Comparison of ENCODE assay signal across 1 cellular context in the genomic region with DNA sequence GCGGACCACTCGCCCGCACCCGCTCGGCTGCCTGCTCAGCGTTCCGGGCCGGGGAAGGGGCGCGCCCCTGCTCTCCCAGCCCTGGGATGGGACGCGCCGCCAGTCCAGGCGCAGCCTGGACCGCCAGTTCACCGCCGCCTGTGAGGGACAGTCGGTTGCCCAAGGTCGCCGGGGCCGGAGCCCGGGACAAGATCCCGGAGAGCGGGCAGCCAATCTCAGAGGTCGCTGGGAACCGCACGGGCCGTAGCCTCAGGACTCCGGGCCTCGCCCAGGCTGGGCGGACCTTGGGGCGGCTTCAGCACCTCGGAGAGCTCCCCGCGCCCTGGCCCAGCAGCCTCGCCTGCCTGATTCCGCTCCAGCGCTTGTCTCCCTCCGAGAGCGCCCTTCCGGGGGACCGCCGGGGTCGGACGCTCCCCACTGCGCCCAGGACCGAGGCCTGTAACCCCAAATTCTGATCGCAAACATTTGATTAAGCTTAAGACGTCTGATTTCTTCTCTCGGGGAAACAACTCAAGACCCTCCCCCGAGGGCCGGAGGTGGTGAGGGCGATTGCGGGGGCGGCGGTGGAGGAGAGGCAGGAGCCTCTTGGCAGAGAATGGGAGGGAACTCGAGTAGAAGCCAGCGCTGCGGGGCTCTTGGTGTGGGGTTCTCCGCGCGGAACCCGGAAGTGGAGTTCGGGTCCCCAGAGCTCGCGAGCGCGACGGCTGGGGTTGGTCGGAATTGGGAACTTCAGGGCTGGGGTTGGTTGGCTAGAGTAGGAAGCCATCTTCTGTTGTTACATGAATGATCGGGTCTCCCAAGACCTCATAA.
A peak's percentile ranks its signal among the peaks of the same experiment; 100 is the strongest.
TF ChIP-seq lines count a peak whose summit lies in the region.

No MANE protein-coding gene starts in this region.

TF ChIP-seq in K562, 482 proteins besides CTCF, POLR2A, EP300 and RAD21 (continued from another document and continues in another):
- TF ChIP-seq, protein P1, sequence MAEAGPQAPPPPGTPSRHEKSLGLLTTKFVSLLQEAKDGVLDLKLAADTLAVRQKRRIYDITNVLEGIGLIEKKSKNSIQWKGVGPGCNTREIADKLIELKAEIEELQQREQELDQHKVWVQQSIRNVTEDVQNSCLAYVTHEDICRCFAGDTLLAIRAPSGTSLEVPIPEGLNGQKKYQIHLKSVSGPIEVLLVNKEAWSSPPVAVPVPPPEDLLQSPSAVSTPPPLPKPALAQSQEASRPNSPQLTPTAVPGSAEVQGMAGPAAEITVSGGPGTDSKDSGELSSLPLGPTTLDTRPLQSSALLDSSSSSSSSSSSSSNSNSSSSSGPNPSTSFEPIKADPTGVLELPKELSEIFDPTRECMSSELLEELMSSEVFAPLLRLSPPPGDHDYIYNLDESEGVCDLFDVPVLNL (CRISPR knock-in tag; IDR thresholded peaks at IDR 0.05; ENCODE audit: low read depth), result peak; percentile 72; the same call in 1 of the 2 replicates
- TF ChIP-seq, protein P2, sequence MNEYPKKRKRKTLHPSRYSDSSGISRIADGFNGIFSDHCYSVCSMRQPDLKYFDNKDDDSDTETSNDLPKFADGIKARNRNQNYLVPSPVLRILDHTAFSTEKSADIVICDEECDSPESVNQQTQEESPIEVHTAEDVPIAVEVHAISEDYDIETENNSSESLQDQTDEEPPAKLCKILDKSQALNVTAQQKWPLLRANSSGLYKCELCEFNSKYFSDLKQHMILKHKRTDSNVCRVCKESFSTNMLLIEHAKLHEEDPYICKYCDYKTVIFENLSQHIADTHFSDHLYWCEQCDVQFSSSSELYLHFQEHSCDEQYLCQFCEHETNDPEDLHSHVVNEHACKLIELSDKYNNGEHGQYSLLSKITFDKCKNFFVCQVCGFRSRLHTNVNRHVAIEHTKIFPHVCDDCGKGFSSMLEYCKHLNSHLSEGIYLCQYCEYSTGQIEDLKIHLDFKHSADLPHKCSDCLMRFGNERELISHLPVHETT (CRISPR knock-in tag; conservative IDR thresholded peaks at IDR 0.05 in 1 of 2, IDR thresholded peaks at IDR 0.05 in 1 of 2), result no peak
- TF ChIP-seq ETS2 (tag; IDR thresholded peaks at IDR 0.05; ENCODE audit: borderline replicate concordance, poor library complexity, severe bottlenecking) (no peak), CREM (IDR thresholded peaks at IDR 0.05; ENCODE audit: low read depth) (peak; percentile 58; the same call in 1 of the 2 replicates), TCFL5 (CRISPR knock-in tag; conservative IDR thresholded peaks at IDR 0.05) (no peak), FOS (IDR thresholded peaks at IDR 0.05; ENCODE audit: extremely low read depth, insufficient read length) (no peak), SMARCA4 (IDR thresholded peaks at IDR 0.05) (peak; percentile 56; the same call in 1 of the 2 replicates), MCM3 (IDR thresholded peaks at IDR 0.05) (no peak), DMBX1 (CRISPR knock-in tag; IDR thresholded peaks at IDR 0.05; ENCODE audit: borderline replicate concordance) (peak; percentile 79; the same call in 1 of the 2 replicates), ZNF175 (CRISPR knock-in tag; IDR thresholded peaks at IDR 0.05; ENCODE audit: low read depth) (peak; percentile 74), REST (CRISPR knock-in tag; IDR thresholded peaks at IDR 0.05; ENCODE audit: low read depth) (peak; percentile 100), ID3 (CRISPR knock-in tag; IDR thresholded peaks at IDR 0.05) (no peak), ID3 (tag; IDR thresholded peaks at IDR 0.05) (0 out of 2 replicates have a peak, but pooled peaks have one; percentile 32), CHD1 (IDR thresholded peaks at IDR 0.05; ENCODE audit: low read length) (peak; percentile 37), NFXL1 (CRISPR knock-in tag; IDR thresholded peaks at IDR 0.05) (no peak), RB1 (IDR thresholded peaks at IDR 0.05; ENCODE audit: low read depth) (peak; percentile 90), RFX7 (CRISPR knock-in tag; IDR thresholded peaks at IDR 0.05) (no peak), GATAD2A (IDR thresholded peaks at IDR 0.05) (no peak), CCNT2 (IDR thresholded peaks at IDR 0.05; ENCODE audit: borderline replicate concordance, extremely low read depth, insufficient read length, low read depth, low read length) (peak; percentile 63), ILF3 (IDR thresholded peaks at IDR 0.05; ENCODE audit: borderline replicate concordance) (no peak), SMARCE1 (IDR thresholded peaks at IDR 0.05) (0 out of 2 replicates have a peak, but pooled peaks have one; percentile 38), ETS1 (conservative IDR thresholded peaks at IDR 0.05; ENCODE audit: control insufficient read depth, low read depth, low read length) (peak; percentile 97), PREB (CRISPR knock-in tag; IDR thresholded peaks at IDR 0.05) (peak; percentile 94; the same call in 1 of the 2 replicates), CBX3 (IDR thresholded peaks at IDR 0.05; ENCODE audit: borderline replicate concordance in 1 of 2, low read length in 2 of 2) (peak in 1 of 2 experiments; percentile 44; a peak in 1 of 3 replicates), ATF7 (IDR thresholded peaks at IDR 0.05) (peak; percentile 30; the same call in 1 of the 2 replicates), SMAD4 (CRISPR knock-in tag; conservative IDR thresholded peaks at IDR 0.05) (peak; percentile 74), MXD1 (CRISPR knock-in tag; IDR thresholded peaks at IDR 0.05; ENCODE audit: borderline replicate concordance, poor library complexity, severe bottlenecking) (no peak), ZNF282 (CRISPR knock-in tag; IDR thresholded peaks at IDR 0.05) (peak; percentile 83; the same call in 1 of the 2 replicates), NFRKB (IDR thresholded peaks at IDR 0.05; ENCODE audit: low read depth) (no peak), CAMTA2 (CRISPR knock-in tag; conservative IDR thresholded peaks at IDR 0.05) (0 out of 2 replicates have a peak, but pooled peaks have one; percentile 29), ETV5 (CRISPR knock-in tag; IDR thresholded peaks at IDR 0.05; ENCODE audit: low read depth) (peak; percentile 91), ZNF165 (CRISPR knock-in tag; IDR thresholded peaks at IDR 0.05; ENCODE audit: borderline replicate concordance) (no peak), NCOA2 (IDR thresholded peaks at IDR 0.05; ENCODE audit: partially characterized antibody in 2 of 2) (no peak), NRF1 (conservative IDR thresholded peaks at IDR 0.05 in 1 of 2, IDR thresholded peaks at IDR 0.05 in 1 of 2) (peak in 1 of 2 experiments; percentile 27; a peak in 3 of 4 replicates), ASH1L (IDR thresholded peaks at IDR 0.05; ENCODE audit: borderline replicate concordance, low read depth, partially characterized antibody) (no peak), WHSC1 (IDR thresholded peaks at IDR 0.05; ENCODE audit: low read length) (no peak), HDAC2 (IDR thresholded peaks at IDR 0.05) (peak; percentile 87), KDM2B (CRISPR knock-in tag; IDR thresholded peaks at IDR 0.05) (peak; percentile 72; the same call in 1 of the 2 replicates), GABPA (tag; conservative IDR thresholded peaks at IDR 0.05; ENCODE audit: low read depth) (no peak; the same call in 1 of the 2 replicates), CEBPG (CRISPR knock-in tag; IDR thresholded peaks at IDR 0.05) (no peak), CEBPG (tag; conservative IDR thresholded peaks at IDR 0.05 in 1 of 2, IDR thresholded peaks at IDR 0.05 in 1 of 2) (no peak), TAF9B (IDR thresholded peaks at IDR 0.05; ENCODE audit: partially characterized antibody) (no peak)
- TF ChIP-seq, protein P3, sequence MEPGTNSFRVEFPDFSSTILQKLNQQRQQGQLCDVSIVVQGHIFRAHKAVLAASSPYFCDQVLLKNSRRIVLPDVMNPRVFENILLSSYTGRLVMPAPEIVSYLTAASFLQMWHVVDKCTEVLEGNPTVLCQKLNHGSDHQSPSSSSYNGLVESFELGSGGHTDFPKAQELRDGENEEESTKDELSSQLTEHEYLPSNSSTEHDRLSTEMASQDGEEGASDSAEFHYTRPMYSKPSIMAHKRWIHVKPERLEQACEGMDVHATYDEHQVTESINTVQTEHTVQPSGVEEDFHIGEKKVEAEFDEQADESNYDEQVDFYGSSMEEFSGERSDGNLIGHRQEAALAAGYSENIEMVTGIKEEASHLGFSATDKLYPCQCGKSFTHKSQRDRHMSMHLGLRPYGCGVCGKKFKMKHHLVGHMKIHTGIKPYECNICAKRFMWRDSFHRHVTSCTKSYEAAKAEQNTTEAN (CRISPR knock-in tag; IDR thresholded peaks at IDR 0.05), result peak; percentile 28; the same call in 1 of the 2 replicates
- TF ChIP-seq, protein P4, sequence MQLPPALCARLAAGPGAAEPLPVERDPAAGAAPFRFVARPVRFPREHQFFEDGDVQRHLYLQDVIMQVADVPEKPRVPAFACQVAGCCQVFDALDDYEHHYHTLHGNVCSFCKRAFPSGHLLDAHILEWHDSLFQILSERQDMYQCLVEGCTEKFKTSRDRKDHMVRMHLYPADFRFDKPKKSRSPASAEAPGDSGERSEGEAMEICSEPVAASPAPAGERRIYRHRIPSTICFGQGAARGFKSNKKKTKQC (CRISPR knock-in tag; IDR thresholded peaks at IDR 0.05), result peak; percentile 99
- TF ChIP-seq, protein P5, sequence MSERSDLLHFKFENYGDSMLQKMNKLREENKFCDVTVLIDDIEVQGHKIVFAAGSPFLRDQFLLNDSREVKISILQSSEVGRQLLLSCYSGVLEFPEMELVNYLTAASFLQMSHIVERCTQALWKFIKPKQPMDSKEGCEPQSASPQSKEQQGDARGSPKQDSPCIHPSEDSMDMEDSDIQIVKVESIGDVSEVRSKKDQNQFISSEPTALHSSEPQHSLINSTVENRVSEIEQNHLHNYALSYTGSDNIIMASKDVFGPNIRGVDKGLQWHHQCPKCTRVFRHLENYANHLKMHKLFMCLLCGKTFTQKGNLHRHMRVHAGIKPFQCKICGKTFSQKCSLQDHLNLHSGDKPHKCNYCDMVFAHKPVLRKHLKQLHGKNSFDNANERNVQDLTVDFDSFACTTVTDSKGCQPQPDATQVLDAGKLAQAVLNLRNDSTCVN (CRISPR knock-in tag; IDR thresholded peaks at IDR 0.05), result no peak
- TF ChIP-seq, protein P6, sequence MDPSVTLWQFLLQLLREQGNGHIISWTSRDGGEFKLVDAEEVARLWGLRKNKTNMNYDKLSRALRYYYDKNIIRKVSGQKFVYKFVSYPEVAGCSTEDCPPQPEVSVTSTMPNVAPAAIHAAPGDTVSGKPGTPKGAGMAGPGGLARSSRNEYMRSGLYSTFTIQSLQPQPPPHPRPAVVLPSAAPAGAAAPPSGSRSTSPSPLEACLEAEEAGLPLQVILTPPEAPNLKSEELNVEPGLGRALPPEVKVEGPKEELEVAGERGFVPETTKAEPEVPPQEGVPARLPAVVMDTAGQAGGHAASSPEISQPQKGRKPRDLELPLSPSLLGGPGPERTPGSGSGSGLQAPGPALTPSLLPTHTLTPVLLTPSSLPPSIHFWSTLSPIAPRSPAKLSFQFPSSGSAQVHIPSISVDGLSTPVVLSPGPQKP (CRISPR knock-in tag; IDR thresholded peaks at IDR 0.05), result no peak
